ENCODE assay signal across 26 cellular contexts in the genomic region with DNA sequence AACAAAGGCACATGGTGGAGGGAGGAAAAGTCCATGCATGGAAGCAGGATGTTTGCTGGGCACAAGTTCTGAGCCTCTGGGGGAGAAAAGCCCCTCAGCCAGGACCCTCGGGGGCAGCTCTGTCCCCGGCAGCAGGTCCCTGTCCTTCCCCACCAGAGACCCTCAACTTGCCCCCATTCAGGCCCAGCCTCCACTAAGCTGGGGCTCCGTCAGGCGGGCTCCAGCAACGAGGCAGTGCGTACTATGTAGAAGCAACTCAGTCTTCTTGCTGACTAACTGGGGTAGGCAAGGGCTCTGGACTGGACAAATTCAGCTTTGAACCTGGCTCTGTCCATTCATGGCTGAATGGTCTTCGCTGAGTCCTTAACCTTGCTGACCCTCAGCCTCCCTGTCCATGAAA. TPM values are rescaled to one million over a fixed set of nuclear protein-coding genes. Genes with fewer than 3 reads are reported as not detected.
DNase-seq lines count a peak whose midpoint lies in the region; ATAC-seq and TF ChIP-seq lines count a peak whose summit lies in the region.
"Had no signal": no experiment of that assay in that cellular context is flagged by ENCODE, and none has a peak within 500 bp of the region (broad histone marks: within the 10 kb centered on the region; RNA-seq: fewer than 3 reads in every experiment).

No MANE protein-coding gene starts in this region.

- H3K4me3 Mint-ChIP-seq in chondrocyte (ENCODE audit: unreplicated experiment) (no peak overlapping the region), glutamatergic neuron (ENCODE audit: unreplicated experiment) (no peak overlapping the region)
- H3K4me3 Mint-ChIP-seq in activated T-cell treated with anti-CD3 and anti-CD28 coated beads, Interleukin-2, amount 50 U/mL, for 72 hours, result no peak overlapping the region
- H3K4me3 Mint-ChIP-seq: CD14-positive monocyte; CD4-positive, alpha-beta T cell; CD8-positive, alpha-beta memory T cell had no signal

- H3K4me3 ChIP-seq in RWPE2 (ENCODE audit: severe bottlenecking) (no peak overlapping the region), lower lobe of right lung (no peak overlapping the region), spleen (no peak overlapping the region)
- H3K4me3 ChIP-seq: A549; BLaER1 treated with 17β-estradiol and CSF1 and Interleukin-3, amounts not matched to agents 10 nM and 100 nM; GM12878; GM23248 had no signal

- H3K9me3 Mint-ChIP-seq in chondrocyte (ENCODE audit: low read depth), result no peaks in the 10 kb centered on the region
- H3K9me3 Mint-ChIP-seq in glutamatergic neuron (ENCODE audit: unreplicated experiment), result peaks cover 2% of the 10 kb centered on the region
- no peaks in the 10 kb centered on the region for H3K9me3 Mint-ChIP-seq in activated T-cell treated with anti-CD3 and anti-CD28 coated beads, Interleukin-2, amount 50 U/mL, for 72 hours
- H3K9me3 Mint-ChIP-seq: CD14-positive monocyte; CD4-positive, alpha-beta T cell; CD8-positive, alpha-beta memory T cell had no signal

- H3K9me3 ChIP-seq in RWPE2 (ENCODE audit: severe bottlenecking) (no peaks in the 10 kb centered on the region), lower lobe of right lung (no peaks in the 10 kb centered on the region), spleen (no peaks in the 10 kb centered on the region)
- H3K9me3 ChIP-seq: A549; BE2C; BLaER1 treated with 17β-estradiol and CSF1 and Interleukin-3, amounts not matched to agents 10 nM and 100 nM had no signal

- intact Hi-C loops in lower lobe of right lung (cut with DNase I), result no loop called here
- intact Hi-C loops in spleen (cut with DNase I; ENCODE audit: low total_unique reads), result no loop called here

- H3K27ac ChIP-seq in RWPE2 (ENCODE audit: poor library complexity, severe bottlenecking) (no peak overlapping the region), lower lobe of right lung (no peak overlapping the region), spleen (no peak overlapping the region)
- H3K27ac ChIP-seq: A549; BLaER1 treated with 17β-estradiol and CSF1 and Interleukin-3, amounts not matched to agents 10 nM and 100 nM; GM23248 had no signal

- H3K4me1 ChIP-seq in RWPE2 (ENCODE audit: insufficient read depth, poor library complexity, severe bottlenecking) (no peaks in the 10 kb centered on the region), lower lobe of right lung (no peaks in the 10 kb centered on the region), spleen (no peaks in the 10 kb centered on the region)
- H3K4me1 ChIP-seq: A549, BE2C had no signal

- no peak for TF ChIP-seq POLR2A in spleen (IDR thresholded peaks at IDR 0.05)

- ATAC-seq in RWPE2 (ENCODE audit: low read depth) (no peak), lower lobe of right lung (no peak), GM18519 (IDR thresholded peaks at IDR 0.05; ENCODE audit: low FRiP score, unreplicated experiment) (no peak)
- no peak for ATAC-seq in activated T-cell treated with anti-CD3 and anti-CD28 coated beads, Interleukin-2, amount 50 U/mL, for 72 hours (replicated peaks in 1 of 2)
- ATAC-seq: A549, GM12878 had no signal

- DNase-seq in RWPE2 (ENCODE audit: low spot score) (peak; percentile 15), chondrocyte (ENCODE audit: low spot score) (peak; percentile 58), lower lobe of right lung (peak; percentile 4), spleen (peak; percentile 21), glutamatergic neuron (no peak), SIG-M5 (lab: John Stamatoyannopoulos, UW) (no peak)
- DNase-seq in activated T-cell treated with anti-CD3 and anti-CD28 coated beads, Interleukin-2, amount 50 U/mL, for 72 hours, result no peak
- DNase-seq: 8988T; ACHN; AML-193; BE2C; CD4-positive, alpha-beta T cell; CD8-positive, alpha-beta memory T cell; DMS 273 treated with DMSO at 0.1 percent for 48 hours; DMS79; EL; GDM1; GM23248; H7; HCEC 1CT had no signal

- H3K36me3 ChIP-seq in RWPE2 (ENCODE audit: low read depth), result no peaks in the 10 kb centered on the region
- H3K36me3 ChIP-seq in lower lobe of right lung, result no peaks in the 10 kb centered on the region
- H3K36me3 ChIP-seq in spleen, result no peaks in the 10 kb centered on the region
- H3K36me3 ChIP-seq: BE2C; BLaER1 treated with 17β-estradiol and CSF1 and Interleukin-3, amounts not matched to agents 10 nM and 100 nM had no signal

- H3K27ac Mint-ChIP-seq in chondrocyte (ENCODE audit: unreplicated experiment), result no peak overlapping the region
- H3K27ac Mint-ChIP-seq in glutamatergic neuron (ENCODE audit: unreplicated experiment), result no peak overlapping the region
- no peak overlapping the region for H3K27ac Mint-ChIP-seq in activated T-cell treated with anti-CD3 and anti-CD28 coated beads, Interleukin-2, amount 50 U/mL, for 72 hours
- H3K27ac Mint-ChIP-seq: CD14-positive monocyte; CD4-positive, alpha-beta T cell; CD8-positive, alpha-beta memory T cell had no signal

- H3K36me3 Mint-ChIP-seq in chondrocyte (ENCODE audit: low read depth) (no peaks in the 10 kb centered on the region), glutamatergic neuron (ENCODE audit: unreplicated experiment) (no peaks in the 10 kb centered on the region)
- H3K36me3 Mint-ChIP-seq in activated T-cell treated with anti-CD3 and anti-CD28 coated beads, Interleukin-2, amount 50 U/mL, for 72 hours (ENCODE audit: insufficient read depth in 2 of 2), result no peaks in the 10 kb centered on the region
- H3K36me3 Mint-ChIP-seq: CD14-positive monocyte; CD8-positive, alpha-beta memory T cell had no signal

- TF ChIP-seq CTCF in RWPE2 (IDR thresholded peaks at IDR 0.05; ENCODE audit: poor library complexity, severe bottlenecking), result no peak
- TF ChIP-seq CTCF in chondrocyte (IDR thresholded peaks at IDR 0.05), result no peak
- no peak for TF ChIP-seq CTCF in lower lobe of right lung (IDR thresholded peaks at IDR 0.05)
- TF ChIP-seq CTCF in spleen (IDR thresholded peaks at IDR 0.05 in 8 of 11, conservative IDR thresholded peaks at IDR 0.05 in 3 of 11), result no peak
- TF ChIP-seq CTCF in glutamatergic neuron (IDR thresholded peaks at IDR 0.05; ENCODE audit: partially characterized antibody, unreplicated experiment), result no peak

- H3K27me3 ChIP-seq in RWPE2 (ENCODE audit: insufficient read depth, poor library complexity, severe bottlenecking) (no peaks in the 10 kb centered on the region), lower lobe of right lung (ENCODE audit: low read depth) (no peaks in the 10 kb centered on the region), spleen (replicated peaks in 1 of 7) (peaks cover 0 to 51% (median 0%) of the 10 kb centered on the region in 7 donors)
- H3K27me3 ChIP-seq: BE2C had no signal

- 76 to 88% (median 82%) methylated on average over 7 of the region's 7 CpGs for WGBS in spleen, 5 donors

- peaks cover 46% of the 10 kb centered on the region for H3K27me3 Mint-ChIP-seq in chondrocyte (ENCODE audit: low read depth)
- H3K27me3 Mint-ChIP-seq in glutamatergic neuron (ENCODE audit: unreplicated experiment), result peaks cover 4% of the 10 kb centered on the region
- H3K27me3 Mint-ChIP-seq in activated T-cell treated with anti-CD3 and anti-CD28 coated beads, Interleukin-2, amount 50 U/mL, for 72 hours (ENCODE audit: low read depth), result peaks cover 27% of the 10 kb centered on the region

- H3K4me1 Mint-ChIP-seq in chondrocyte (ENCODE audit: low read depth) (no peaks in the 10 kb centered on the region), glutamatergic neuron (ENCODE audit: low read depth, unreplicated experiment) (no peaks in the 10 kb centered on the region)
- H3K4me1 Mint-ChIP-seq in activated T-cell treated with anti-CD3 and anti-CD28 coated beads, Interleukin-2, amount 50 U/mL, for 72 hours (ENCODE audit: low read depth), result no peaks in the 10 kb centered on the region
- H3K4me1 Mint-ChIP-seq: CD8-positive, alpha-beta memory T cell had no signal

RNA-seq across cellular contexts. Expression of a gene that starts 23.0 kb away (rescaled TPM):
- not detected in 3 replicates for total RNA-seq in chondrocyte
- 7.6 TPM for total RNA-seq in lower lobe of right lung
- under 1 TPM in 1 of 7 donors, not detected in 6; 0.28 TPM for total RNA-seq in spleen
- not detected for polyA plus RNA-seq in spleen
- total RNA-seq in glutamatergic neuron (ENCODE audit: unreplicated experiment), result 1.1 TPM
- not detected for total RNA-seq in activated T-cell treated with anti-CD3 and anti-CD28 coated beads, Interleukin-2, amount 50 U/mL, for 72 hours
- total RNA-seq: CD4-positive, alpha-beta T cell; CD8-positive, alpha-beta memory T cell; GM12878; GM23248; H7 had no signal
- polyA plus RNA-seq: CD14-positive monocyte; CD8-positive, alpha-beta memory T cell; GM12878 had no signal

RNA-seq across cellular contexts. Expression of a gene that starts 25.1 kb away (rescaled TPM):
- not detected in 3 replicates for total RNA-seq in chondrocyte
- total RNA-seq in lower lobe of right lung, result not detected
- total RNA-seq in spleen, result not detected
- not detected for polyA plus RNA-seq in spleen
- total RNA-seq in glutamatergic neuron (ENCODE audit: unreplicated experiment), result 0.49 TPM
- not detected for total RNA-seq in activated T-cell treated with anti-CD3 and anti-CD28 coated beads, Interleukin-2, amount 50 U/mL, for 72 hours
- total RNA-seq: CD4-positive, alpha-beta T cell; CD8-positive, alpha-beta memory T cell; GM12878; GM23248; H1; H7 had no signal
- polyA plus RNA-seq: A549; CD14-positive monocyte; CD8-positive, alpha-beta memory T cell; GM12878; GM23248; H1 had no signal

RNA-seq across cellular contexts. Expression of a gene that starts 33.3 kb away (rescaled TPM):
- not detected in 3 replicates for total RNA-seq in chondrocyte
- not detected for total RNA-seq in lower lobe of right lung
- not detected for total RNA-seq in spleen
- not detected for polyA plus RNA-seq in spleen
- not detected for total RNA-seq in glutamatergic neuron (ENCODE audit: unreplicated experiment)
- not detected for total RNA-seq in activated T-cell treated with anti-CD3 and anti-CD28 coated beads, Interleukin-2, amount 50 U/mL, for 72 hours
- total RNA-seq: CD4-positive, alpha-beta T cell; CD8-positive, alpha-beta memory T cell; GM12878; GM23248; H1; H7 had no signal
- polyA plus RNA-seq: A549; CD14-positive monocyte; CD8-positive, alpha-beta memory T cell; GM12878; GM23248; H1 had no signal

RNA-seq across cellular contexts. Expression of a gene that starts 42.4 kb away (rescaled TPM):
- 0.19 TPM in 1 of 3 replicates, not detected in the others for total RNA-seq in chondrocyte
- 0.71 TPM for total RNA-seq in lower lobe of right lung
- not detected for total RNA-seq in spleen
- polyA plus RNA-seq in spleen, result under 1 TPM in 2 of 3 donors, not detected in 1; 0.06 to 0.13 TPM
- not detected for total RNA-seq in glutamatergic neuron (ENCODE audit: unreplicated experiment)
- under 1 TPM; 0.12 to 0.14 TPM for total RNA-seq in activated T-cell treated with anti-CD3 and anti-CD28 coated beads, Interleukin-2, amount 50 U/mL, for 72 hours
- total RNA-seq: CD4-positive, alpha-beta T cell; CD8-positive, alpha-beta memory T cell; GM12878; GM23248; H1 had no signal
- polyA plus RNA-seq: CD14-positive monocyte; CD8-positive, alpha-beta memory T cell; GM23248 had no signal

RNA-seq across cellular contexts. Expression of a gene that starts 58.8 kb away (rescaled TPM):
- 0.22 to 0.36 TPM in 2 of 3 replicates, not detected in the other for total RNA-seq in chondrocyte
- total RNA-seq in lower lobe of right lung, result not detected
- not detected for total RNA-seq in spleen
- not detected for polyA plus RNA-seq in spleen
- 46.1 TPM for total RNA-seq in glutamatergic neuron (ENCODE audit: unreplicated experiment)
- total RNA-seq in activated T-cell treated with anti-CD3 and anti-CD28 coated beads, Interleukin-2, amount 50 U/mL, for 72 hours, result not detected
- total RNA-seq: CD4-positive, alpha-beta T cell; CD8-positive, alpha-beta memory T cell; GM12878; GM23248; H1 had no signal
- polyA plus RNA-seq: CD14-positive monocyte; CD8-positive, alpha-beta memory T cell; GM12878; GM23248 had no signal

Comparison
In these comparisons a context has a peak if more than half of its experiments do, and no peak if none do; other contexts are left out.
1. DNase-seq: peak in RWPE2 (single experiment), chondrocyte (single experiment), lower lobe of right lung (single experiment) and spleen (single experiment); none in glutamatergic neuron (single experiment), SIG-M5 (single experiment) and activated T-cell treated with anti-CD3 and anti-CD28 coated beads, Interleukin-2, amount 50 U/mL, for 72 hours (0 of 2).